In genomic region chr9:133119039-133119438, GRCh38 we compare ENCODE assay signal across 7 cellular contexts. TPM values are rescaled to one million over a fixed set of nuclear protein-coding genes. Genes with fewer than 3 reads are reported as not detected.
DNase-seq lines count a peak whose midpoint lies in the region; ATAC-seq and TF ChIP-seq lines count a peak whose summit lies in the region.

No MANE protein-coding gene starts in this region.

- no peaks in the 10 kb centered on the region for H3K27me3 ChIP-seq in Peyer's patch
- no peaks in the 10 kb centered on the region for H3K27me3 ChIP-seq in stomach

- intact Hi-C loops in lower leg skin (cut with DNase I; ENCODE audit: low total_unique reads), result no loop called here
- intact Hi-C loops in stomach (cut with DNase I; ENCODE audit: low total_unique reads), result no loop called here

- H3K36me3 Mint-ChIP-seq in central memory CD8-positive, alpha-beta T cell (ENCODE audit: insufficient read depth), result peaks cover 28% of the 10 kb centered on the region

- H3K9me3 ChIP-seq in Peyer's patch, result no peaks in the 10 kb centered on the region
- H3K9me3 ChIP-seq in stomach, result no peaks in the 10 kb centered on the region

- DNase-seq in Peyer's patch (no peak), lower leg skin (ENCODE audit: low spot score in 2 of 2) (no peak), stomach (no peak), NCI-H446 treated with DMSO at 0.1 percent for 48 hours (lab: John Stamatoyannopoulos, UW) (no peak), LoVo (ENCODE audit: low spot score) (no peak), omental fat pad (ENCODE audit: low spot score) (no peak)
- no peak for DNase-seq in central memory CD8-positive, alpha-beta T cell (ENCODE audit: low spot score in 2 of 2)

- WGBS in lower leg skin, 2 donors, result 12 to 28% methylated on average over 10 of the region's 10 CpGs
- 48 to 67% (median 53%) methylated on average over 10 of the region's 10 CpGs for WGBS in stomach, 5 donors

- peak overlapping the region; percentile 87 to 92 (median 90) for H3K27ac ChIP-seq in Peyer's patch
- H3K27ac ChIP-seq in stomach, result peak overlapping the region in 4 of 5 donors; percentile 85 to 94 (median 91)

- no peak for ATAC-seq in central memory CD8-positive, alpha-beta T cell (replicated peaks; ENCODE audit: extremely low read depth, poor library complexity, severe bottlenecking)
- ATAC-seq in omental fat pad (ENCODE audit: low FRiP score), result no peak

- peak overlapping the region in 2 of 4 donors; percentile 77 to 90 for H3K4me3 ChIP-seq in Peyer's patch
- H3K4me3 ChIP-seq in lower leg skin (ENCODE audit: low read depth, poor library complexity, severe bottlenecking), result peak overlapping the region; percentile 4
- peak overlapping the region in 3 of 4 donors; percentile 62 to 91 (median 90) for H3K4me3 ChIP-seq in stomach

- no peaks in the 10 kb centered on the region for H3K36me3 ChIP-seq in Peyer's patch
- no peaks in the 10 kb centered on the region for H3K36me3 ChIP-seq in stomach

- TF ChIP-seq POLR2A in Peyer's patch (IDR thresholded peaks at IDR 0.05) (no peak), lower leg skin (IDR thresholded peaks at IDR 0.05) (no peak), stomach (IDR thresholded peaks at IDR 0.05) (no peak)

- H3K27me3 Mint-ChIP-seq in central memory CD8-positive, alpha-beta T cell, result no peaks in the 10 kb centered on the region

- peak overlapping the region; percentile 91 for H3K27ac Mint-ChIP-seq in central memory CD8-positive, alpha-beta T cell (ENCODE audit: low read depth)

- TF ChIP-seq CTCF in Peyer's patch (IDR thresholded peaks at IDR 0.05) (no peak), lower leg skin (IDR thresholded peaks at IDR 0.05) (no peak), stomach (IDR thresholded peaks at IDR 0.05) (no peak), omental fat pad (IDR thresholded peaks at IDR 0.05) (no peak)

- H3K4me1 ChIP-seq in Peyer's patch (peaks cover 20 to 85% (median 52%) of the 10 kb centered on the region in 4 donors), stomach (peaks cover 57 to 92% (median 90%) of the 10 kb centered on the region in 4 donors)

- H3K9me3 Mint-ChIP-seq in central memory CD8-positive, alpha-beta T cell, result no peaks in the 10 kb centered on the region

- no peak for TF ChIP-seq EP300 in stomach (IDR thresholded peaks at IDR 0.05)

- H3K4me3 Mint-ChIP-seq in central memory CD8-positive, alpha-beta T cell, result peak overlapping the region; percentile 71

- H3K4me1 Mint-ChIP-seq in central memory CD8-positive, alpha-beta T cell, result peaks cover 48% of the 10 kb centered on the region

RNA-seq across cellular contexts. Expression of gene RALGDS, which starts 2.0 kb away (rescaled TPM):
- total RNA-seq in Peyer's patch (100 to 1,000 TPM in 2 of 4 donors, 10 to 100 TPM in 2; 53.1 to 237 (median 139) TPM), lower leg skin (100 to 1,000 TPM in 3 of 4 donors, 10 to 100 TPM in 1; 95.0 to 176 (median 123) TPM), stomach (100 to 1,000 TPM in 1 of 5 donors, 10 to 100 TPM in 4; 29.4 to 242 (median 65.2) TPM), omental fat pad (100 to 1,000 TPM in 1 of 4 donors, 10 to 100 TPM in 3; 33.9 to 177 (median 68.9) TPM)
- polyA plus RNA-seq in stomach, result 10 to 100 TPM; 20.5 to 45.8 (median 32.8) TPM

RNA-seq across cellular contexts. Expression of gene GBGT1, which starts 44.7 kb away (rescaled TPM):
- total RNA-seq in Peyer's patch (10 to 100 TPM in 3 of 4 donors, 1 to 10 TPM in 1; 7.0 to 49.5 (median 14.1) TPM), lower leg skin (10 to 100 TPM in 1 of 4 donors, 1 to 10 TPM in 3; 3.6 to 13.5 (median 5.3) TPM), stomach (10 to 100 TPM in 3 of 5 donors, 1 to 10 TPM in 2; 1.2 to 37.9 (median 21.3) TPM), omental fat pad (10 to 100 TPM; 23.4 to 29.1 (median 26.9) TPM)
- 10 to 100 TPM; 12.5 to 24.2 (median 23.8) TPM for polyA plus RNA-seq in stomach

RNA-seq across cellular contexts. Expression of gene CEL, which starts 57.3 kb away (rescaled TPM):
- total RNA-seq in Peyer's patch (1 to 10 TPM; 1.6 to 9.1 (median 5.8) TPM), lower leg skin (10 to 100 TPM in 2 of 4 donors, 1 to 10 TPM in 1, under 1 TPM in 1; 0.38 to 31.2 (median 8.4) TPM), stomach (1 to 10 TPM in 2 of 5 donors, not detected in 3; 1.2 to 2.0 TPM), omental fat pad (under 1 TPM; 0.28 to 0.56 (median 0.34) TPM)
- polyA plus RNA-seq in stomach, result 1 to 10 TPM; 1.4 to 9.9 (median 4.0) TPM
